In genomic region chr14:77640751-77641150, GRCh38 we compare ENCODE assay signal across 8 cellular contexts. TPM values are rescaled to one million over a fixed set of nuclear protein-coding genes. Genes with fewer than 3 reads are reported as not detected.
DNase-seq lines count a peak whose midpoint lies in the region; ATAC-seq and TF ChIP-seq lines count a peak whose summit lies in the region.
"Not testable (repeated sequence)": the region's sequence is repeated elsewhere in the genome, so short reads cannot be mapped to it uniquely, and the experiment has no call there.

No MANE protein-coding gene starts in this region.

- H2AFZ ChIP-seq in IMR-90 (replicated peaks; ENCODE audit: low read length, poor library complexity), result peak overlapping the region; percentile 98
- not testable (repeated sequence) for H2AFZ ChIP-seq in PC-9; osteoblast (ENCODE audit: low read length)

- not testable (repeated sequence) for H3K79me1 ChIP-seq in IMR-90 (ENCODE audit: low read depth in 1 of 2, low read length in 2 of 2)

- H3K4me1 ChIP-seq in BLaER1 (peaks cover 12% of the 10 kb centered on the region), PC-9 (replicated peaks; ENCODE audit: insufficient read depth) (peaks cover 38% of the 10 kb centered on the region), osteoblast (ENCODE audit: insufficient read depth, low read length) (peaks cover 28% of the 10 kb centered on the region)
- H3K4me1 ChIP-seq in IMR-90 (ENCODE audit: control insufficient read depth, insufficient read depth, low read length); testis: not testable (repeated sequence)

- not testable (repeated sequence) for H2BK20ac ChIP-seq in IMR-90 (ENCODE audit: low read depth, low read length)

- H3K27ac ChIP-seq in BLaER1; IMR-90 (ENCODE audit: insufficient read depth, low read length); PC-9: not testable (repeated sequence)
- H3K27ac ChIP-seq in osteoblast (ENCODE audit: low read depth, low read length), result peak overlapping the region; percentile 88
- peak overlapping the region; percentile 79 to 91 for H3K27ac ChIP-seq in testis

- peak overlapping the region; percentile 96; a peak in 3 of 4 replicates for H4K8ac ChIP-seq in IMR-90 (ENCODE audit: low read depth in 2 of 2, low read length in 2 of 2)

- not testable (repeated sequence) for H3K9me2 ChIP-seq in PC-9 (ENCODE audit: insufficient read depth)

- H3K4me3 ChIP-seq in BLaER1; IMR-90 (ENCODE audit: insufficient read depth, low read depth, low read length); PC-9; osteoblast (ENCODE audit: insufficient read depth, low read length): not testable (repeated sequence)
- H3K4me3 ChIP-seq in testis, result peak overlapping the region in 1 of 2 donors; percentile 49

- H3K14ac ChIP-seq in IMR-90 (replicated peaks; ENCODE audit: low read depth, low read length), result not testable (repeated sequence)

- peak overlapping the region; percentile 79; the same call in 2 of the 3 replicates for H2BK15ac ChIP-seq in IMR-90 (ENCODE audit: low read depth, low read length)

- peaks cover 20% of the 10 kb centered on the region for H3K4me1 Mint-ChIP-seq in activated naive CD4-positive, alpha-beta T cell treated with anti-CD3 and anti-CD28 coated beads, Interleukin-2, amount 10 ng/mL, durations not matched to agents 7 days and 5 days
- not testable (repeated sequence) for H3K4me1 Mint-ChIP-seq in effector memory CD8-positive, alpha-beta T cell (ENCODE audit: low read depth in 2 of 2)

- peak overlapping the region; percentile 59; the same call in 1 of the 2 replicates for H3K4me2 ChIP-seq in BLaER1
- H3K4me2 ChIP-seq in IMR-90 (ENCODE audit: low read depth, low read length), result not testable (repeated sequence)
- H3K4me2 ChIP-seq in PC-9, result peak overlapping the region; percentile 35; the same call in 1 of the 2 replicates
- peak overlapping the region; percentile 82 for H3K4me2 ChIP-seq in osteoblast (ENCODE audit: insufficient read depth, low read length)

- H3F3A ChIP-seq in PC-9 (ENCODE audit: insufficient read depth, low read depth), result peaks cover 33% of the 10 kb centered on the region

- not testable (repeated sequence) for H3K18ac ChIP-seq in IMR-90 (ENCODE audit: low read depth, low read length)

- H3K4ac ChIP-seq in IMR-90 (ENCODE audit: low read depth, low read length), result peak overlapping the region; percentile 84

- in situ Hi-C loops in IMR-90 (cut with MboI; ENCODE audit: low sequenced_read_pairs), result not testable (repeated sequence)

- not testable (repeated sequence) for H3K79me2 ChIP-seq in PC-9 (ENCODE audit: low read depth); osteoblast (ENCODE audit: insufficient read depth, low read length)

- not testable (repeated sequence) for TF ChIP-seq POLR2A in IMR-90 (IDR thresholded peaks at IDR 0.05; ENCODE audit: low read depth, low read length); testis (IDR thresholded peaks at IDR 0.05)

- WGBS in IMR-90 (ENCODE audit: extremely low coverage in 2 of 2, insufficient read length in 1 of 2), 2 experiments, result 100% methylated on average over 2 of the region's 9 CpGs; no CpG with 5 or more reads in 1 of the 2 experiments
- 32 to 52% methylated on average over 9 of the region's 9 CpGs for WGBS in testis, 2 donors

- dilution Hi-C loops in IMR-90 (cut with HindIII; ENCODE audit: low sequenced_read_pairs, unreplicated experiment), result not testable (repeated sequence)

- not testable (repeated sequence) for H3K56ac ChIP-seq in IMR-90 (ENCODE audit: extremely low read depth, insufficient read depth, low read length)

- not testable (repeated sequence) for H3K23ac ChIP-seq in IMR-90 (ENCODE audit: low read depth, low read length)

- peak overlapping the region; percentile 88; the same call in 1 of the 2 replicates for H2BK120ac ChIP-seq in IMR-90 (ENCODE audit: low read depth, low read length)

- not testable (repeated sequence) for H4K91ac ChIP-seq in IMR-90 (ENCODE audit: insufficient read depth, low read depth, low read length)

- not testable (repeated sequence) for H2AK9ac ChIP-seq in IMR-90 (replicated peaks; ENCODE audit: low read depth, low read length, poor library complexity)

- POLR2A ChIA-PET in IMR-90 (lab: Charles Lee; ENCODE audit: unreplicated experiment), result interaction anchor here (0.6 kb wide), 1 partner anchor 122 kb away, joined by 3 read pairs; no protein-coding TSS in a partner anchor
- POLR2A ChIA-PET in PC-9 (lab: Charles Lee; ENCODE audit: unreplicated experiment), result interaction anchor here (0.6 kb wide), 2 partner anchors 319 to 1102 kb away, joined by 4 read pairs; no protein-coding TSS in a partner anchor

- not testable (repeated sequence) for H3K36me3 ChIP-seq in BLaER1; IMR-90 (ENCODE audit: control insufficient read depth, insufficient read depth, low read length); PC-9 (ENCODE audit: low read depth); osteoblast (ENCODE audit: insufficient read depth, low read length); testis (ENCODE audit: low read depth, missing control alignments)

- not testable (repeated sequence) for H4K5ac ChIP-seq in IMR-90 (ENCODE audit: low read depth, low read length)

- not testable (repeated sequence) for H4K20me1 ChIP-seq in BLaER1; IMR-90 (ENCODE audit: insufficient read depth, low read length); PC-9 (ENCODE audit: insufficient read depth); osteoblast (ENCODE audit: insufficient read depth, low read length)

- H3K9me1 ChIP-seq in IMR-90 (ENCODE audit: insufficient read depth, low read length), result peaks cover 13% of the 10 kb centered on the region

- not testable (repeated sequence) for H3K9ac ChIP-seq in BLaER1; IMR-90 (ENCODE audit: low read depth, low read length)

- not testable (repeated sequence) for ATAC-seq in IMR-90 (ENCODE audit: low read depth); effector memory CD8-positive, alpha-beta T cell (replicated peaks)

- not testable (repeated sequence) for H2AK5ac ChIP-seq in IMR-90 (ENCODE audit: low read depth, low read length)

- DNase-seq in IMR-90 (peak; percentile 35), iris pigment epithelial cell (ENCODE audit: low read depth) (peak; percentile 42)
- DNase-seq in PC-9; activated naive CD4-positive, alpha-beta T cell treated with anti-CD3 and anti-CD28 coated beads, Interleukin-2, amount 10 ng/mL, durations not matched to agents 7 days and 5 days; effector memory CD8-positive, alpha-beta T cell; osteoblast (ENCODE audit: insufficient read length, low spot score, missing footprints); testis: not testable (repeated sequence)

- H3K36me3 Mint-ChIP-seq in activated naive CD4-positive, alpha-beta T cell treated with anti-CD3 and anti-CD28 coated beads, Interleukin-2, amount 10 ng/mL, durations not matched to agents 7 days and 5 days; effector memory CD8-positive, alpha-beta T cell (ENCODE audit: insufficient read depth): not testable (repeated sequence)

- not testable (repeated sequence) for TF ChIP-seq RAD21 in IMR-90 (IDR thresholded peaks at IDR 0.05; ENCODE audit: low read length)

- peak overlapping the region; percentile 5 for H3K4me3 Mint-ChIP-seq in activated naive CD4-positive, alpha-beta T cell treated with anti-CD3 and anti-CD28 coated beads, Interleukin-2, amount 10 ng/mL, durations not matched to agents 7 days and 5 days
- H3K4me3 Mint-ChIP-seq in effector memory CD8-positive, alpha-beta T cell, result peak overlapping the region; percentile 81 to 83

- peaks cover 17% of the 10 kb centered on the region for H3K27me3 ChIP-seq in BLaER1
- not testable (repeated sequence) for H3K27me3 ChIP-seq in IMR-90 (ENCODE audit: control insufficient read depth, insufficient read depth, low read length); PC-9 (ENCODE audit: insufficient read depth, low read depth); osteoblast (ENCODE audit: insufficient read depth, low read length); testis

- not testable (repeated sequence) for H3K9me3 Mint-ChIP-seq in activated naive CD4-positive, alpha-beta T cell treated with anti-CD3 and anti-CD28 coated beads, Interleukin-2, amount 10 ng/mL, durations not matched to agents 7 days and 5 days; effector memory CD8-positive, alpha-beta T cell

- H3K27me3 Mint-ChIP-seq in activated naive CD4-positive, alpha-beta T cell treated with anti-CD3 and anti-CD28 coated beads, Interleukin-2, amount 10 ng/mL, durations not matched to agents 7 days and 5 days; effector memory CD8-positive, alpha-beta T cell: not testable (repeated sequence)

- CTCF ChIA-PET in IMR-90 (lab: Yijun Ruan, JAX) (interaction anchor here (0.7 kb wide), 1 partner anchor 1174 kb away, joined by 5 read pairs; no protein-coding TSS in a partner anchor), PC-9 (lab: Charles Lee) (interaction anchor here (0.6 to 0.7 kb wide), 3 partner anchors 16 to 1145 kb away, joined by 3 to 6 read pairs (median 5); partner anchors contain the start of gene VIPAS39)
- CTCF ChIA-PET in activated naive CD4-positive, alpha-beta T cell treated with anti-CD3 and anti-CD28 coated beads, Interleukin-2, amount 10 ng/mL, durations not matched to agents 7 days and 5 days (lab: Charles Lee), result not testable (repeated sequence)

- H2BK5ac ChIP-seq in IMR-90 (ENCODE audit: low read depth, low read length, poor library complexity, severe bottlenecking), result not testable (repeated sequence)

- not testable (repeated sequence) for BruUV-seq in IMR-90 (replicated peaks; lab: Mats Ljungman, UMichigan); PC-9 (replicated peaks; lab: Mats Ljungman, UMichigan)

- TF ChIP-seq CTCF in IMR-90 (conservative IDR thresholded peaks at IDR 0.05; ENCODE audit: low read depth, low read length); PC-9 (conservative IDR thresholded peaks at IDR 0.05); osteoblast (IDR thresholded peaks at IDR 0.05; ENCODE audit: extremely low read depth, low read depth, low read length); testis (IDR thresholded peaks at IDR 0.05): not testable (repeated sequence)

- H3K9me3 ChIP-seq in BLaER1, result peaks cover 29% of the 10 kb centered on the region; the same call in 1 of the 2 replicates
- not testable (repeated sequence) for H3K9me3 ChIP-seq in IMR-90 (ENCODE audit: control insufficient read depth, insufficient read depth, low read length); PC-9 (ENCODE audit: insufficient read depth, low read depth); osteoblast (ENCODE audit: low read depth, low read length); testis

- intact Hi-C loops in IMR-90 (cut with micrococcal nuclease); testis (cut with DNase I; ENCODE audit: low total_unique reads): not testable (repeated sequence)
- intact Hi-C loops in PC-9 (cut with micrococcal nuclease; ENCODE audit: unreplicated experiment), result loop anchor here (2.0 kb wide), 1 partner anchor 18 kb away; no protein-coding TSS in a partner anchor

- peak overlapping the region; percentile 42 for H3K27ac Mint-ChIP-seq in activated naive CD4-positive, alpha-beta T cell treated with anti-CD3 and anti-CD28 coated beads, Interleukin-2, amount 10 ng/mL, durations not matched to agents 7 days and 5 days
- H3K27ac Mint-ChIP-seq in effector memory CD8-positive, alpha-beta T cell, result peak overlapping the region in 1 of 2 donors; percentile 89

RNA-seq across cellular contexts. Expression of gene SPTLC2, which starts 24.3 kb away (rescaled TPM):
- total RNA-seq in IMR-90 (2012; rRNA removed), result 68.3 and 100.0 TPM in 2 replicates
- polyA plus RNA-seq in IMR-90 (2012; rRNA removed), result 16.8 and 22.6 TPM in 2 replicates
- polyA plus RNA-seq in IMR-90 (2012; cell fraction: cytosol; rRNA removed), result 5.0 and 6.5 TPM in 2 replicates
- 2.6 and 14.1 TPM in 2 replicates for polyA plus RNA-seq in IMR-90 (2012; cell fraction: nucleus; rRNA removed; ENCODE audit: low replicate concordance)
- total RNA-seq in PC-9 (2021), result 68.4 and 81.7 TPM in 2 replicates
- 59.0 and 60.4 TPM in 2 replicates for total RNA-seq in osteoblast
- total RNA-seq in testis, result 10 to 100 TPM; 21.5 to 24.5 TPM
- polyA plus RNA-seq in testis (ENCODE audit: insufficient read depth, low read depth, low replicate concordance), result 11.1 TPM
